In the genomic region with DNA sequence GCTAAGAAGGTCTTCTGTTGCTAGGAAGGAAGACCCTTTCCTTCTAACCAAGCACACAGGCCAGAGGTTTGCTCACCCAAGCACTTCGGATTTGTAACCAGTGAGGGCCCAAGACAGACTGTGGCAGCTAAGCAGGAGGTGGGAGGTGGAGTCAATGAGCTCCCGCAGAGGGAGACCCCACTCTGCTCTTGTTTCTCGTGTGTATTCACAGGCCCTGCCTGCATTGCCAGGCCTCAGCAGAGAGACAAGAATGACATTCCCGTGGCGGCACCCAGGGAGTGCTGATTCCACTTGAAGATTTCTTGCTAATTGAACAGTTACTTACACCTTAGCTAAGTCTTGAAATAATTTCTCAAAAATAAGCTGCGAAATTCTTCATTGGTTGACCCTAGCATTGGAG, we compare ENCODE assay signal across 18 cellular contexts. TPM values are rescaled to one million over a fixed set of nuclear protein-coding genes. Genes with fewer than 3 reads are reported as not detected.
DNase-seq lines count a peak whose midpoint lies in the region; ATAC-seq, FAIRE-seq and TF ChIP-seq lines count a peak whose summit lies in the region.
"Had no signal": no experiment of that assay in that cellular context is flagged by ENCODE, and none has a peak within 500 bp of the region (broad histone marks: within the 10 kb centered on the region; RNA-seq: fewer than 3 reads in every experiment).

No MANE protein-coding gene starts in this region.

- no peak overlapping the region for H3K14ac ChIP-seq in H1 (ENCODE audit: insufficient read length)

- no peaks in the 10 kb centered on the region for H3K9me3 Mint-ChIP-seq in GM23338
- H3K9me3 Mint-ChIP-seq in neural progenitor cell: peaks cover 2% of the 10 kb centered on the region
- H3K9me3 Mint-ChIP-seq in activated CD4-positive, alpha-beta T cell treated with anti-CD3 and anti-CD28 coated beads, Interleukin-2, amount 10 ng/mL, durations not matched to agents 7 days and 5 days: no peaks in the 10 kb centered on the region
- H3K9me3 Mint-ChIP-seq: CD4-positive, alpha-beta memory T cell; H9; IgD-negative memory B cell had no signal

- WGBS in H1 (ENCODE audit: extremely low coverage in 1 of 2, insufficient coverage in 1 of 2, insufficient read length in 1 of 2, insufficient replicate concordance in 2 of 2, low coverage in 1 of 2, low lambda C conversion rate in 2 of 2, missing lambda C conversion rate in 1 of 2), 2 experiments: 88% methylated on average over 6 of the region's 6 CpGs; no CpG with 5 or more reads in 1 of the 2 experiments

- H3K27me3 Mint-ChIP-seq in GM23338 (ENCODE audit: insufficient read depth, low read depth, poor library complexity) (peaks cover 6% of the 10 kb centered on the region), neural progenitor cell (ENCODE audit: insufficient read depth, low read depth) (peaks cover 10% of the 10 kb centered on the region)
- no peaks in the 10 kb centered on the region for H3K27me3 Mint-ChIP-seq in activated CD4-positive, alpha-beta T cell treated with anti-CD3 and anti-CD28 coated beads, Interleukin-2, amount 10 ng/mL, durations not matched to agents 7 days and 5 days
- H3K27me3 Mint-ChIP-seq: CD4-positive, alpha-beta memory T cell had no signal

- FAIRE-seq in H1 (lab: Jason Lieb, UNC): no peak
- FAIRE-seq: HepG2 had no signal

- H2BK20ac ChIP-seq in H1 (ENCODE audit: low read length): no peak overlapping the region

- no peak overlapping the region for H3K4me3 Mint-ChIP-seq in GM23338
- H3K4me3 Mint-ChIP-seq in neural progenitor cell: no peak overlapping the region
- no peak overlapping the region for H3K4me3 Mint-ChIP-seq in activated CD4-positive, alpha-beta T cell treated with anti-CD3 and anti-CD28 coated beads, Interleukin-2, amount 10 ng/mL, durations not matched to agents 7 days and 5 days
- H3K4me3 Mint-ChIP-seq: CD14-positive monocyte; CD4-positive, alpha-beta memory T cell; H9 had no signal

- no peak overlapping the region for H3K4me2 ChIP-seq in GM23338
- no peak overlapping the region for H3K4me2 ChIP-seq in H1 (ENCODE audit: insufficient read depth in 1 of 2, low read depth in 2 of 2, low read length in 2 of 2)
- peak overlapping the region; percentile 31 for H3K4me2 ChIP-seq in neural progenitor cell

- no peaks in the 10 kb centered on the region for H3K23me2 ChIP-seq in H1 (ENCODE audit: low read depth, low read length)

- H3K4ac ChIP-seq in H1 (replicated peaks; ENCODE audit: insufficient read length, low read depth, low read length): no peak overlapping the region

- H3K9ac ChIP-seq in H1 (replicated peaks in 1 of 4; ENCODE audit: extremely low read depth in 1 of 4, low read depth in 3 of 4, low read length in 3 of 4): no peak overlapping the region
- no peak overlapping the region for H3K9ac ChIP-seq in neural progenitor cell

- TF ChIP-seq POLR2A in H1 (IDR thresholded peaks at IDR 0.05; ENCODE audit: control extremely low read depth in 1 of 2, low read depth in 2 of 2, low read length in 2 of 2): no peak

- H2AFZ ChIP-seq in GM23338 (peak overlapping the region; percentile 59; the same call in 1 of the 2 replicates), H1 (ENCODE audit: low read length) (0 out of 2 replicates have a peak overlapping the region, but pooled peaks have one; percentile 19), neural progenitor cell (replicated peaks) (peak overlapping the region; percentile 70)

- no peak overlapping the region for H4K5ac ChIP-seq in H1 (ENCODE audit: insufficient read length, low read depth, low read length)

- no peak overlapping the region for H4K8ac ChIP-seq in H1 (ENCODE audit: extremely low read depth, insufficient read depth, low read length)

- H3K4me1 ChIP-seq in GM23338 (ENCODE audit: insufficient read depth): no peaks in the 10 kb centered on the region
- no peaks in the 10 kb centered on the region; a peak in 1 of 7 replicates for H3K4me1 ChIP-seq in H1 (replicated peaks in 1 of 4; ENCODE audit: control insufficient read depth in 3 of 4, insufficient read depth in 4 of 4, low read length in 3 of 4)
- H3K4me1 ChIP-seq in neural progenitor cell: peaks cover 25% of the 10 kb centered on the region
- H3K4me1 ChIP-seq: BE2C had no signal

- H2BK15ac ChIP-seq in H1 (ENCODE audit: low read length): no peak overlapping the region

- H3K56ac ChIP-seq in H1 (replicated peaks; ENCODE audit: insufficient read length, low read depth, low read length): no peak overlapping the region

- no peak overlapping the region for H3K18ac ChIP-seq in H1 (ENCODE audit: extremely low read depth, low read length)

- H3K27ac ChIP-seq in GM23338 (ENCODE audit: low read depth) (no peak overlapping the region), H1 (ENCODE audit: low read depth, low read length) (no peak overlapping the region), neural progenitor cell (no peak overlapping the region), coronary artery (no peak overlapping the region)

- H3F3A ChIP-seq in GM23338 (replicated peaks; ENCODE audit: low read depth): no peaks in the 10 kb centered on the region
- no peaks in the 10 kb centered on the region for H3F3A ChIP-seq in neural progenitor cell (ENCODE audit: low read depth)

- H3K36me3 Mint-ChIP-seq in GM23338 (ENCODE audit: low read depth) (no peaks in the 10 kb centered on the region), neural progenitor cell (no peaks in the 10 kb centered on the region)
- H3K36me3 Mint-ChIP-seq in activated CD4-positive, alpha-beta T cell treated with anti-CD3 and anti-CD28 coated beads, Interleukin-2, amount 10 ng/mL, durations not matched to agents 7 days and 5 days (ENCODE audit: low read depth): no peaks in the 10 kb centered on the region
- H3K36me3 Mint-ChIP-seq: CD14-positive monocyte; CD4-positive, alpha-beta memory T cell; IgD-negative memory B cell had no signal

- H3K4me1 Mint-ChIP-seq in GM23338 (peaks cover 13% of the 10 kb centered on the region), neural progenitor cell (peaks cover 51% of the 10 kb centered on the region)
- H3K4me1 Mint-ChIP-seq in activated CD4-positive, alpha-beta T cell treated with anti-CD3 and anti-CD28 coated beads, Interleukin-2, amount 10 ng/mL, durations not matched to agents 7 days and 5 days: peaks cover 9% of the 10 kb centered on the region
- H3K4me1 Mint-ChIP-seq: CD4-positive, alpha-beta memory T cell had no signal

- no peak for ATAC-seq in GM23338
- ATAC-seq in HG03039 (IDR thresholded peaks at IDR 0.05; ENCODE audit: unreplicated experiment): no peak
- ATAC-seq: HepG2 had no signal

- H3K27me3 ChIP-seq in GM23338 (ENCODE audit: insufficient read depth) (no peaks in the 10 kb centered on the region), H1 (replicated peaks in 1 of 4; ENCODE audit: control insufficient read depth in 3 of 4, extremely low read depth in 1 of 4, insufficient read depth in 3 of 4, low read length in 3 of 4) (no peaks in the 10 kb centered on the region), neural progenitor cell (no peaks in the 10 kb centered on the region)
- H3K27me3 ChIP-seq: BE2C had no signal

- no peak overlapping the region for H2BK120ac ChIP-seq in H1 (replicated peaks; ENCODE audit: low read depth, low read length)

- H4K20me1 ChIP-seq in GM23338 (replicated peaks; ENCODE audit: insufficient read depth) (no peaks in the 10 kb centered on the region), H1 (replicated peaks in 1 of 2; ENCODE audit: control insufficient read depth in 1 of 2, insufficient read depth in 2 of 2, low read length in 2 of 2) (no peaks in the 10 kb centered on the region), neural progenitor cell (ENCODE audit: low read depth) (no peaks in the 10 kb centered on the region)

- DNase-seq in GM23338 (ENCODE audit: low spot score): no peak
- no peak for DNase-seq in H1 (ENCODE audit: low read depth in 1 of 2, low spot score in 2 of 2)
- DNase-seq in neural progenitor cell (ENCODE audit: low spot score): no peak
- DNase-seq in coronary artery (ENCODE audit: low spot score): no peak
- DNase-seq in stimulated activated CD4-positive, alpha-beta T cell treated with anti-CD3 and anti-CD28 coated beads, Interleukin-15, amount 100 ng/mL, for 24 hours: no peak
- no peak for DNase-seq in activated CD4-positive, alpha-beta T cell treated with anti-CD3 and anti-CD28 coated beads, Interleukin-2, amount 10 ng/mL, durations not matched to agents 7 days and 5 days
- DNase-seq: BE2C; Calu3; CD4-positive, alpha-beta memory T cell; DMS79 treated with DMSO at 0.1 percent for 48 hours; GF-D8; GOT3; H9 had no signal

- no peak overlapping the region for H3K23ac ChIP-seq in H1 (ENCODE audit: insufficient read length)

- H2BK12ac ChIP-seq in H1 (ENCODE audit: low read depth, low read length): no peak overlapping the region

- H3K79me2 ChIP-seq in GM23338 (replicated peaks; ENCODE audit: insufficient read depth): no peaks in the 10 kb centered on the region
- no peaks in the 10 kb centered on the region for H3K79me2 ChIP-seq in H1 (ENCODE audit: control insufficient read depth in 1 of 2, insufficient read depth in 2 of 2, low read length in 2 of 2)
- no peaks in the 10 kb centered on the region for H3K79me2 ChIP-seq in neural progenitor cell (ENCODE audit: low read depth)

- no peaks in the 10 kb centered on the region for H3K79me1 ChIP-seq in H1 (ENCODE audit: low read depth, low read length)

- no peak overlapping the region for H2BK5ac ChIP-seq in H1 (ENCODE audit: low read depth, low read length)

- H3K4me3 ChIP-seq in GM23338 (no peak overlapping the region), H1 (ENCODE audit: extremely low read depth in 1 of 4, insufficient read depth in 2 of 4, low read depth in 3 of 4, low read length in 4 of 4) (no peak overlapping the region), neural progenitor cell (no peak overlapping the region), coronary artery (no peak overlapping the region)

- no peaks in the 10 kb centered on the region for H3K9me2 ChIP-seq in GM23338 (ENCODE audit: insufficient read depth)

- TF ChIP-seq CTCF in GM23338 (conservative IDR thresholded peaks at IDR 0.05; ENCODE audit: low read depth in 2 of 2) (no peak), H1 (IDR thresholded peaks at IDR 0.05; ENCODE audit: control extremely low read depth in 1 of 3, insufficient read depth in 1 of 3, low read depth in 1 of 3, low read length in 3 of 3) (no peak), neural progenitor cell (IDR thresholded peaks at IDR 0.05) (no peak), coronary artery (IDR thresholded peaks at IDR 0.05) (no peak)

- TF ChIP-seq RAD21 in H1 (IDR thresholded peaks at IDR 0.05 in 1 of 2, conservative IDR thresholded peaks at IDR 0.05 in 1 of 2; ENCODE audit: low read depth in 2 of 2, low read length in 2 of 2): no peak

- H3K36me3 ChIP-seq in GM23338 (ENCODE audit: insufficient read depth) (no peaks in the 10 kb centered on the region), H1 (ENCODE audit: control insufficient read depth in 2 of 4, insufficient read depth in 4 of 4, low read length in 3 of 4) (no peaks in the 10 kb centered on the region), neural progenitor cell (no peaks in the 10 kb centered on the region)
- H3K36me3 ChIP-seq: BE2C had no signal

- TF ChIP-seq EP300 in H1 (IDR thresholded peaks at IDR 0.05; ENCODE audit: borderline replicate concordance in 1 of 2, low read depth in 2 of 2, low read length in 2 of 2): no peak

- H4K91ac ChIP-seq in H1 (replicated peaks; ENCODE audit: insufficient read length, low read length): no peak overlapping the region

- H3K9me3 ChIP-seq in H1 (ENCODE audit: insufficient read depth in 2 of 2, low read depth in 1 of 2, low read length in 1 of 2) (no peaks in the 10 kb centered on the region), neural progenitor cell (ENCODE audit: low read depth) (no peaks in the 10 kb centered on the region)
- H3K9me3 ChIP-seq: BE2C had no signal

- POLR2A ChIA-PET in H1 (lab: Charles Lee; ENCODE audit: partially characterized antibody): no interaction called here
- POLR2A ChIA-PET in activated CD4-positive, alpha-beta T cell treated with anti-CD3 and anti-CD28 coated beads, Interleukin-2, amount 10 ng/mL, durations not matched to agents 7 days and 5 days (lab: Charles Lee): no interaction called here

- no peak overlapping the region for H2AK5ac ChIP-seq in H1 (ENCODE audit: low read depth, low read length)

- CTCF ChIA-PET in H1 (lab: Charles Lee; ENCODE audit: partially characterized antibody): interaction anchor here (0.8 to 1.8 kb wide), 5 partner anchors 10 to 84 kb away, joined by 3 to 12 read pairs (median 4); no protein-coding TSS in a partner anchor
- CTCF ChIA-PET in activated CD4-positive, alpha-beta T cell treated with anti-CD3 and anti-CD28 coated beads, Interleukin-2, amount 10 ng/mL, durations not matched to agents 7 days and 5 days (lab: Charles Lee): interaction anchor here (1.2 kb wide), 1 partner anchor 20 kb away, joined by 3 read pairs; no protein-coding TSS in a partner anchor

- H3K27ac Mint-ChIP-seq in GM23338 (no peak overlapping the region), neural progenitor cell (no peak overlapping the region)
- H3K27ac Mint-ChIP-seq in activated CD4-positive, alpha-beta T cell treated with anti-CD3 and anti-CD28 coated beads, Interleukin-2, amount 10 ng/mL, durations not matched to agents 7 days and 5 days: no peak overlapping the region
- H3K27ac Mint-ChIP-seq: CD14-positive monocyte; CD4-positive, alpha-beta memory T cell; H9; IgD-negative memory B cell had no signal

RNA-seq across cellular contexts. Expression of gene PKD1L1, which starts 13.4 kb away (rescaled TPM):
- total RNA-seq in GM23338 (2014; rRNA removed; shearing (Covaris generic)): 0.03 and 0.16 TPM in 2 replicates
- polyA plus RNA-seq in GM23338 (2016; fragmentation: Nextera tagmentation; extraction: Ambion mirVana): not detected in 2 replicates
- 0.22 and 0.25 TPM in 2 replicates for total RNA-seq in H1 (2021; fragmentation: NEBNext Ultra II Directional; extraction: Animal tissue kit (Norgen Biotek cat#: 25700))
- polyA plus RNA-seq in H1 (2011; rRNA removed): 0.35 and 0.46 TPM in 2 replicates
- 0.12 TPM for polyA plus RNA-seq in H1 (2011; cell fraction: cytosol; rRNA removed)
- polyA plus RNA-seq in H1 (2011; cell fraction: nucleus; rRNA removed): 0.31 TPM
- polyA plus RNA-seq in H1 (2012, experiment 1 of 2): 0.04 to 0.19 TPM (median 0.09 TPM) in 4 replicates
- polyA plus RNA-seq in H1 (2012, experiment 2 of 2): not detected
- 0.04 TPM for polyA plus RNA-seq in H1 (2013, experiment 1 of 2)
- polyA plus RNA-seq in H1 (2013, experiment 2 of 2): 0.04 TPM
- 0.24 and 0.91 TPM in 2 replicates for polyA minus RNA-seq in H1 (2011; rRNA and poly(A)+ RNA removed)
- not detected for polyA minus RNA-seq in H1 (2011; cell fraction: cytosol; rRNA and poly(A)+ RNA removed)
- 1.00 TPM for polyA minus RNA-seq in H1 (2011; cell fraction: nucleus; rRNA and poly(A)+ RNA removed)
- total RNA-seq in neural progenitor cell (ENCODE audit: low replicate concordance): 0.07 and 0.09 TPM in 2 replicates
- under 1 TPM; 0.08 to 0.12 TPM for total RNA-seq in activated CD4-positive, alpha-beta T cell treated with anti-CD3 and anti-CD28 coated beads, Interleukin-2, amount 10 ng/mL, durations not matched to agents 7 days and 5 days
- total RNA-seq: A172, HepG2 had no signal
- polyA plus RNA-seq: CD14-positive monocyte; CD4-positive, alpha-beta memory T cell had no signal

RNA-seq across cellular contexts. Expression of gene HUS1, which starts 44.6 kb away (rescaled TPM):
- total RNA-seq in GM23338 (2014; rRNA removed; shearing (Covaris generic)): 29.7 and 39.0 TPM in 2 replicates
- polyA plus RNA-seq in GM23338 (2016; fragmentation: Nextera tagmentation; extraction: Ambion mirVana) (12.9 and 14.9 TPM in 2 replicates), H1 (2011; rRNA removed) (11.4 and 15.0 TPM in 2 replicates)
- total RNA-seq in H1 (2021; fragmentation: NEBNext Ultra II Directional; extraction: Animal tissue kit (Norgen Biotek cat#: 25700)): 32.0 and 33.0 TPM in 2 replicates
- polyA plus RNA-seq in H1 (2011; cell fraction: cytosol; rRNA removed): 16.1 TPM
- 7.5 TPM for polyA plus RNA-seq in H1 (2011; cell fraction: nucleus; rRNA removed)
- 13.8 to 25.8 TPM (median 15.5 TPM) in 4 replicates for polyA plus RNA-seq in H1 (2012, experiment 1 of 2)
- 7.0 TPM for polyA plus RNA-seq in H1 (2012, experiment 2 of 2)
- 21.8 TPM for polyA plus RNA-seq in H1 (2013, experiment 1 of 2)
- polyA plus RNA-seq in H1 (2013, experiment 2 of 2): 19.4 TPM
- 23.8 and 33.5 TPM in 2 replicates for polyA minus RNA-seq in H1 (2011; rRNA and poly(A)+ RNA removed)
- polyA minus RNA-seq in H1 (2011; cell fraction: cytosol; rRNA and poly(A)+ RNA removed): 20.3 TPM
- polyA minus RNA-seq in H1 (2011; cell fraction: nucleus; rRNA and poly(A)+ RNA removed): 29.9 TPM
- 31.2 and 48.7 TPM in 2 replicates for total RNA-seq in neural progenitor cell (ENCODE audit: low replicate concordance)
- 10 to 100 TPM; 38.5 to 39.4 TPM for total RNA-seq in activated CD4-positive, alpha-beta T cell treated with anti-CD3 and anti-CD28 coated beads, Interleukin-2, amount 10 ng/mL, durations not matched to agents 7 days and 5 days

Comparison
In these comparisons a context has a peak if more than half of its experiments do, and no peak if none do; other contexts are left out.
1. H2AFZ ChIP-seq: peak in every context shown above with its lines; median percentile 70 in neural progenitor cell; 59 in GM23338; 19 in H1.